19 cellular contexts compared by ENCODE assay signal in genomic region chrX:22060952-22061351, GRCh38. TPM values are rescaled to one million over a fixed set of nuclear protein-coding genes. Genes with fewer than 3 reads are reported as not detected.
DNase-seq lines count a peak whose midpoint lies in the region; ATAC-seq and TF ChIP-seq lines count a peak whose summit lies in the region.
"Had no signal": no experiment of that assay in that cellular context is flagged by ENCODE, and none has a peak within 500 bp of the region (broad histone marks: within the 10 kb centered on the region; RNA-seq: fewer than 3 reads in every experiment).

No MANE protein-coding gene starts in this region.

- peak overlapping the region; percentile 44 for H3K4me3 Mint-ChIP-seq in activated T-helper 1 cell treated with anti-CD3 and anti-CD28 coated beads, Interleukin-12 subunit alpha, Interleukin-12 subunit beta, Interleukin-2, Interleukin-4 antibody, amounts not matched to agents 30 ng/mL and 10 ng/mL and 1 ng/mL, durations not matched to agents 14 hours and 24 hours and 36 hours
- H3K4me3 Mint-ChIP-seq: CD4-positive, alpha-beta T cell had no signal

- no peaks in the 10 kb centered on the region for H3F3A ChIP-seq in SK-N-SH (replicated peaks; ENCODE audit: insufficient read depth)

- H3K27ac ChIP-seq in SK-N-SH (ENCODE audit: low read depth in 2 of 2, low read length in 1 of 2), result no peak overlapping the region
- peak overlapping the region in 10 of 11 experiments; percentile 33 to 85 (median 65); a peak in 17 of 22 replicates for H3K27ac ChIP-seq in BLaER1 treated with 17β-estradiol and CSF1 and Interleukin-3, amounts not matched to agents 10 nM and 100 nM
- H3K27ac ChIP-seq in foreskin keratinocyte, result no peak overlapping the region
- H3K27ac ChIP-seq: 22Rv1, thoracic aorta had no signal

- ATAC-seq in SK-N-SH treated with all-trans-retinoic acid at 6 μM for 48 hours, result no peak
- peak; percentile 41 for ATAC-seq in foreskin keratinocyte
- ATAC-seq in HG03135 (IDR thresholded peaks at IDR 0.05; ENCODE audit: unreplicated experiment), result no peak
- ATAC-seq: left cardiac atrium had no signal

- H3K4me1 ChIP-seq in SK-N-SH (ENCODE audit: control insufficient read depth in 1 of 2, insufficient read depth in 2 of 2, low read depth in 1 of 2, low read length in 1 of 2), result peaks cover 0 to 7% of the 10 kb centered on the region in 2 experiments; a peak in 1 of 4 replicates
- H3K4me1 ChIP-seq in BLaER1 treated with 17β-estradiol and CSF1 and Interleukin-3, amounts not matched to agents 10 nM and 100 nM, result peaks cover 65 to 88% (median 81%) of the 10 kb centered on the region in 10 experiments
- H3K4me1 ChIP-seq in foreskin keratinocyte, result peaks cover 4% of the 10 kb centered on the region
- H3K4me1 ChIP-seq: Peyer's patch had no signal

- H3K27ac Mint-ChIP-seq in activated T-helper 1 cell treated with anti-CD3 and anti-CD28 coated beads, Interleukin-12 subunit alpha, Interleukin-12 subunit beta, Interleukin-2, Interleukin-4 antibody, amounts not matched to agents 30 ng/mL and 10 ng/mL and 1 ng/mL, durations not matched to agents 14 hours and 24 hours and 36 hours, result peak overlapping the region; percentile 89
- H3K27ac Mint-ChIP-seq: CD4-positive, alpha-beta T cell had no signal

- H3K4me3 ChIP-seq in SK-N-SH (ENCODE audit: low read depth in 2 of 2, low read length in 1 of 2), result no peak overlapping the region
- H3K4me3 ChIP-seq in BLaER1 treated with 17β-estradiol and CSF1 and Interleukin-3, amounts not matched to agents 10 nM and 100 nM, result no peak overlapping the region
- H3K4me3 ChIP-seq: Peyer's patch, thoracic aorta had no signal

- H3K79me2 ChIP-seq in SK-N-SH (ENCODE audit: insufficient read depth), result no peaks in the 10 kb centered on the region; the same call in 1 of the 2 replicates

- H4K20me1 ChIP-seq in SK-N-SH (ENCODE audit: insufficient read depth), result no peaks in the 10 kb centered on the region
- no peaks in the 10 kb centered on the region for H4K20me1 ChIP-seq in BLaER1 treated with 17β-estradiol and CSF1 and Interleukin-3, amounts not matched to agents 10 nM and 100 nM

- peaks cover 4% of the 10 kb centered on the region for H3K36me3 Mint-ChIP-seq in activated T-helper 1 cell treated with anti-CD3 and anti-CD28 coated beads, Interleukin-12 subunit alpha, Interleukin-12 subunit beta, Interleukin-2, Interleukin-4 antibody, amounts not matched to agents 30 ng/mL and 10 ng/mL and 1 ng/mL, durations not matched to agents 14 hours and 24 hours and 36 hours (ENCODE audit: low read depth)

- DNase-seq in SK-N-SH (no peak), foreskin keratinocyte (no peak), NCI-H1417 (lab: John Stamatoyannopoulos, UW) (no peak), NCI-H345 (lab: John Stamatoyannopoulos, UW) (no peak)
- no peak for DNase-seq in activated T-helper 1 cell treated with anti-CD3 and anti-CD28 coated beads, Interleukin-12 subunit alpha, Interleukin-12 subunit beta, Interleukin-2, Interleukin-4 antibody, amounts not matched to agents 30 ng/mL and 10 ng/mL and 1 ng/mL, durations not matched to agents 14 hours and 24 hours and 36 hours (ENCODE audit: low spot score)
- DNase-seq: CD4-positive, alpha-beta T cell; foreskin melanocyte; GOT3; left cardiac atrium; NCI-H1436 treated with DMSO at 0.1 percent for 48 hours; NCI-H2171 treated with DMSO at 0.1 percent for 48 hours; NCI-H774; Peyer's patch; T1000 had no signal

- no peak for TF ChIP-seq RAD21 in SK-N-SH (IDR thresholded peaks at IDR 0.05; ENCODE audit: low read length)

- no peaks in the 10 kb centered on the region for H3K27me3 ChIP-seq in SK-N-SH (ENCODE audit: insufficient read depth)
- no peaks in the 10 kb centered on the region for H3K27me3 ChIP-seq in BLaER1 treated with 17β-estradiol and CSF1 and Interleukin-3, amounts not matched to agents 10 nM and 100 nM
- H3K27me3 ChIP-seq in foreskin keratinocyte, result no peaks in the 10 kb centered on the region
- H3K27me3 ChIP-seq: Peyer's patch had no signal

- H3K36me3 ChIP-seq in SK-N-SH (replicated peaks in 1 of 2; ENCODE audit: control insufficient read depth in 1 of 2, insufficient read depth in 2 of 2, low read length in 1 of 2), result no peaks in the 10 kb centered on the region
- no peaks in the 10 kb centered on the region for H3K36me3 ChIP-seq in BLaER1 treated with 17β-estradiol and CSF1 and Interleukin-3, amounts not matched to agents 10 nM and 100 nM
- H3K36me3 ChIP-seq: Peyer's patch, thoracic aorta had no signal

- POLR2A ChIA-PET in SK-N-SH (lab: Yijun Ruan, JAX), result no interaction called here

- H3K9me3 Mint-ChIP-seq in activated T-helper 1 cell treated with anti-CD3 and anti-CD28 coated beads, Interleukin-12 subunit alpha, Interleukin-12 subunit beta, Interleukin-2, Interleukin-4 antibody, amounts not matched to agents 30 ng/mL and 10 ng/mL and 1 ng/mL, durations not matched to agents 14 hours and 24 hours and 36 hours, result no peaks in the 10 kb centered on the region
- H3K9me3 Mint-ChIP-seq: CD4-positive, alpha-beta T cell had no signal

- H3K9me3 ChIP-seq in SK-N-SH, result no peaks in the 10 kb centered on the region
- H3K9me3 ChIP-seq in BLaER1 treated with 17β-estradiol and CSF1 and Interleukin-3, amounts not matched to agents 10 nM and 100 nM (replicated peaks in 1 of 11), result peaks cover 0 to 28% (median 3%) of the 10 kb centered on the region in 11 experiments; a peak in 11 of 22 replicates
- H3K9me3 ChIP-seq: Peyer's patch, thoracic aorta had no signal

- WGBS in SK-N-SH (ENCODE audit: low lambda C conversion rate), result 57% methylated on average over 5 of the region's 5 CpGs

- H3K9ac ChIP-seq in SK-N-SH, result no peak overlapping the region
- H3K9ac ChIP-seq in BLaER1 treated with 17β-estradiol and CSF1 and Interleukin-3, amounts not matched to agents 10 nM and 100 nM, result peak overlapping the region in 3 of 11 experiments; percentile 3 to 66 (median 16); a peak in 4 of 22 replicates

- CTCF ChIA-PET in SK-N-SH (lab: Yijun Ruan, JAX), result no interaction called here

- H3K4me2 ChIP-seq in SK-N-SH, result peak overlapping the region; percentile 11; the same call in 1 of the 2 replicates
- peak overlapping the region; percentile 55 to 83 (median 76) for H3K4me2 ChIP-seq in BLaER1 treated with 17β-estradiol and CSF1 and Interleukin-3, amounts not matched to agents 10 nM and 100 nM

- no peak overlapping the region for H2AFZ ChIP-seq in SK-N-SH (ENCODE audit: low read depth)

- TF ChIP-seq CTCF in SK-N-SH (IDR thresholded peaks at IDR 0.05) (no peak), foreskin keratinocyte (conservative IDR thresholded peaks at IDR 0.05) (no peak)

- intact Hi-C loops in activated T-helper 1 cell treated with anti-CD3 and anti-CD28 coated beads, Interleukin-12 subunit alpha, Interleukin-12 subunit beta, Interleukin-2, Interleukin-4 antibody, amounts not matched to agents 30 ng/mL and 10 ng/mL and 1 ng/mL, durations not matched to agents 14 hours and 24 hours and 36 hours (cut with micrococcal nuclease), result loop anchor here (1.0 to 10.0 kb wide), 7 partner anchors 29 to 1604 kb away; partner anchors contain the start of genes PHEX, PRDX4 and SMS

- no peak for TF ChIP-seq EP300 in SK-N-SH (IDR thresholded peaks at IDR 0.05; ENCODE audit: borderline replicate concordance in 1 of 2, low read depth in 1 of 2, low read length in 1 of 2)

- H3K4me1 Mint-ChIP-seq in activated T-helper 1 cell treated with anti-CD3 and anti-CD28 coated beads, Interleukin-12 subunit alpha, Interleukin-12 subunit beta, Interleukin-2, Interleukin-4 antibody, amounts not matched to agents 30 ng/mL and 10 ng/mL and 1 ng/mL, durations not matched to agents 14 hours and 24 hours and 36 hours (ENCODE audit: low read depth), result peaks cover 41% of the 10 kb centered on the region

- no peaks in the 10 kb centered on the region for H3K27me3 Mint-ChIP-seq in activated T-helper 1 cell treated with anti-CD3 and anti-CD28 coated beads, Interleukin-12 subunit alpha, Interleukin-12 subunit beta, Interleukin-2, Interleukin-4 antibody, amounts not matched to agents 30 ng/mL and 10 ng/mL and 1 ng/mL, durations not matched to agents 14 hours and 24 hours and 36 hours (ENCODE audit: insufficient read depth)
- H3K27me3 Mint-ChIP-seq: CD4-positive, alpha-beta T cell had no signal

- no peaks in the 10 kb centered on the region for H3K9me2 ChIP-seq in SK-N-SH

TF ChIP-seq in SK-N-SH, 30 proteins besides CTCF, POLR2A, EP300 and RAD21 (continues in another document):
- no peak for TF ChIP-seq USF2 (IDR thresholded peaks at IDR 0.05; ENCODE audit: borderline replicate concordance, low read depth, low read length)
- no peak for TF ChIP-seq MAX (IDR thresholded peaks at IDR 0.05; ENCODE audit: low read depth)

TF ChIP-seq in SK-N-SH treated with all-trans-retinoic acid at 6 μM for 48 hours, 23 proteins besides CTCF, POLR2A, EP300 and RAD21 (continues in another document):
- TF ChIP-seq RARB (CRISPR knock-in tag; IDR thresholded peaks at IDR 0.05), result no peak
- TF ChIP-seq, protein P1, sequence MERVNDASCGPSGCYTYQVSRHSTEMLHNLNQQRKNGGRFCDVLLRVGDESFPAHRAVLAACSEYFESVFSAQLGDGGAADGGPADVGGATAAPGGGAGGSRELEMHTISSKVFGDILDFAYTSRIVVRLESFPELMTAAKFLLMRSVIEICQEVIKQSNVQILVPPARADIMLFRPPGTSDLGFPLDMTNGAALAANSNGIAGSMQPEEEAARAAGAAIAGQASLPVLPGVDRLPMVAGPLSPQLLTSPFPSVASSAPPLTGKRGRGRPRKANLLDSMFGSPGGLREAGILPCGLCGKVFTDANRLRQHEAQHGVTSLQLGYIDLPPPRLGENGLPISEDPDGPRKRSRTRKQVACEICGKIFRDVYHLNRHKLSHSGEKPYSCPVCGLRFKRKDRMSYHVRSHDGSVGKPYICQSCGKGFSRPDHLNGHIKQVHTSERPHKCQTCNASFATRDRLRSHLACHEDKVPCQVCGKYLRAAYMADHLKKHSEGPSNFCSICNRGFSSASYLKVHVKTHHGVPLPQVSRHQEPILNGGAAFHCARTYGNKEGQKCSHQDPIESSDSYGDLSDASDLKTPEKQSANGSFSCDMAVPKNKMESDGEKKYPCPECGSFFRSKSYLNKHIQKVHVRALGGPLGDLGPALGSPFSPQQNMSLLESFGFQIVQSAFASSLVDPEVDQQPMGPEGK (CRISPR knock-in tag; IDR thresholded peaks at IDR 0.05; ENCODE audit: borderline replicate concordance), result no peak
- TF ChIP-seq GLIS3 (CRISPR knock-in tag; IDR thresholded peaks at IDR 0.05), result no peak

RNA-seq across cellular contexts. Expression of gene PHEX, which starts 28.8 kb away (rescaled TPM):
- polyA plus RNA-seq in SK-N-SH (2012; rRNA removed), result 0.35 and 0.41 TPM in 2 replicates
- polyA plus RNA-seq in SK-N-SH (2012; cell fraction: cytosol; rRNA removed), result 0.51 and 0.53 TPM in 2 replicates
- 0.33 and 0.52 TPM in 2 replicates for polyA plus RNA-seq in SK-N-SH (2012; cell fraction: nucleus; rRNA removed)
- 12.8 and 14.3 TPM in 2 replicates for total RNA-seq in activated T-helper 1 cell treated with anti-CD3 and anti-CD28 coated beads, Interleukin-12 subunit alpha, Interleukin-12 subunit beta, Interleukin-2, Interleukin-4 antibody, amounts not matched to agents 30 ng/mL and 10 ng/mL and 1 ng/mL, durations not matched to agents 14 hours and 24 hours and 36 hours
- total RNA-seq in foreskin keratinocyte, result 0.41 and 0.60 TPM in 2 replicates
- 0.20 and 0.22 TPM in 2 replicates for polyA plus RNA-seq in foreskin keratinocyte

Comparison
In these comparisons a context has a peak if more than half of its experiments do, and no peak if none do; other contexts are left out.
1. H3K27ac ChIP-seq: peak in BLaER1 treated with 17β-estradiol and CSF1 and Interleukin-3, amounts not matched to agents 10 nM and 100 nM (10 of 11); none in SK-N-SH (0 of 2) and foreskin keratinocyte (single experiment).